15 cellular contexts compared by ENCODE assay signal in the genomic region with DNA sequence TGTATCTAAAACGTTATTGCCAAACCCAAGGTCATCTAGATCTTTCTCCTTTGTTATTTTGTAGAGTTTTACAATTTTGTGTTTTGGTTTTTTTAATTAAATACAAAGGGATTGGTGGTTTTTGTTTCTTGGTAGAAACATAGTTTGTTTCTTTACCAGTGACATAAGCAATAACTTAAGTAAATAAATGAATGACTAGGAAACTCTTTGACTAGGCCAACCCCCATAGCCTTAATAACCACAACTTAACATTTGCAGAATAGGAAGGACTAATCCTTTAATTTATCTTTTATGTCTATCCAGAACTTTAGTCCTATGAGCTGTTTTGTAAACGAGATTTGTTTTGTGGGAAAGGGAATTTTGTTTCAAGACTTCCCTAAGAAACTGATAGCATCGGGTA.
"Had no signal": no experiment of that assay in that cellular context is flagged by ENCODE, and none has a peak within 500 bp of the region (broad histone marks: within the 10 kb centered on the region; RNA-seq: fewer than 3 reads in every experiment).

No MANE protein-coding gene starts in this region.

- H3K36me3 ChIP-seq: left ventricle myocardium inferior, tibial artery had no signal

- H3K4me3 ChIP-seq: left ventricle myocardium inferior, tibial artery had no signal

- H3K9me3 ChIP-seq: left ventricle myocardium inferior, tibial artery had no signal

- H3K27me3 ChIP-seq: tibial artery had no signal

- DNase-seq: activated CD4-positive, alpha-beta T cell treated with anti-CD3 and anti-CD28 coated beads for 48 hours; activated CD8-positive, alpha-beta T cell treated with anti-CD3 and anti-CD28 coated beads for 36 hours; activated gamma-delta T cell; activated naive CD8-positive, alpha-beta T cell treated with anti-CD3 and anti-CD28 coated beads, Interleukin-2, amount 10 ng/mL, durations not matched to agents 7 days and 5 days; activated T-cell treated with anti-CD3 and anti-CD28 coated beads, Interleukin-2, amount 50 U/mL, for 48 hours; aorta; effector memory CD4-positive, alpha-beta T cell; hypothalamus; left ventricle myocardium inferior; naive thymus-derived CD8-positive, alpha-beta T cell; stimulated activated CD4-positive, alpha-beta T cell treated with anti-CD3 and anti-CD28 coated beads, Interleukin-2, amount 100 ng/mL, for 48 hours; stimulated activated naive B cell treated with anti-CD40 and anti-IgM and Interleukin-4, amounts not matched to agents 10 μg/mL and 1 μg/mL and 100 μg/mL, for 72 hours; T-helper 2 cell; tibial artery had no signal

- H3K27ac ChIP-seq: epithelial cell of prostate, left ventricle myocardium inferior, tibial artery had no signal
